ENCODE assay signal across 14 cellular contexts in the genomic region with DNA sequence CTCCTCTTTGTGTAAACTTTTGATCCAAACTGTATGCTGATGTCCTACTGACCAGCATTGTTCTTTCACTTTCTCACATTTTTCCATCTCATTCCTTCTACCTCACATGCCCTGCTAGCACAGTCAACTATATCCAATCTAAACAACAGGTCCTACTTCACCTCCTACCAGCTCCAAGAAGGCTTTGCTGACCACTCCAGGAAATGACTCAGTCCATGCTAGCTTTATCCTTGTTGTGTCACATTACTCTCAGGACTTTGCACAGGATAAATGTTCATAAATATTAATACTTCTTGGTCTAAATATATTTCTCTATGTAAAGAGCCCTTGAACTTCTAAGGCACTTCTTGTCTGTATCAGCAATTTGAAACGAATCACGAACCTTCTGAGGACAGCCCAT.
DNase-seq lines count a peak whose midpoint lies in the region; ATAC-seq and TF ChIP-seq lines count a peak whose summit lies in the region.
"Had no signal": no experiment of that assay in that cellular context is flagged by ENCODE, and none has a peak within 500 bp of the region (broad histone marks: within the 10 kb centered on the region; RNA-seq: fewer than 3 reads in every experiment).

No MANE protein-coding gene starts in this region.

- TF ChIP-seq CTCF in epithelial cell of esophagus (IDR thresholded peaks at IDR 0.05; ENCODE audit: insufficient read depth, low read depth, low read length, missing control alignments) (no peak), retinal pigment epithelial cell (conservative IDR thresholded peaks at IDR 0.05; ENCODE audit: low read depth, low read length) (no peak), A673 (conservative IDR thresholded peaks at IDR 0.05; ENCODE audit: low read depth, low read length) (no peak)

- H3K4me1 ChIP-seq in A673 (ENCODE audit: insufficient read depth, low read length, poor library complexity, severe bottlenecking), result no peaks in the 10 kb centered on the region

- ATAC-seq in GM21528 (IDR thresholded peaks at IDR 0.05; ENCODE audit: low FRiP score, unreplicated experiment), result no peak
- ATAC-seq: activated CD8-positive, alpha-beta memory T cell treated with anti-CD3 and anti-CD28 coated beads, Interleukin-2, amount 10 ng/mL, durations not matched to agents 7 days and 5 days; stimulated activated naive CD8-positive, alpha-beta T cell treated with anti-CD3 and anti-CD28 coated beads, Interleukin-15, amount 100 ng/mL, for 72 hours had no signal

- no peaks in the 10 kb centered on the region for H3K27me3 ChIP-seq in A673 (replicated peaks; ENCODE audit: insufficient read depth, low read depth, low read length, poor library complexity)

- no TSS peak for BruUV-seq in A673 (replicated peaks; lab: Mats Ljungman, UMichigan)

- intact Hi-C loops in A673 (cut with micrococcal nuclease; ENCODE audit: unreplicated experiment), result no loop called here
- intact Hi-C loops in cardiac septum (cut with DNase I), result no loop called here

- DNase-seq in GM04503 (ENCODE audit: low read depth), result peak; percentile 55
- DNase-seq in RKO (ENCODE audit: low spot score), result peak; percentile 68
- DNase-seq in epithelial cell of esophagus (ENCODE audit: low read depth), result peak; percentile 68
- peak; percentile 66 for DNase-seq in retinal pigment epithelial cell (ENCODE audit: low read depth)
- no peak for DNase-seq in A673 (ENCODE audit: low spot score)
- no peak for DNase-seq in HuH-7 (ENCODE audit: low spot score)
- no peak for DNase-seq in cardiac septum (ENCODE audit: low spot score)
- DNase-seq: activated CD8-positive, alpha-beta memory T cell treated with anti-CD3 and anti-CD28 coated beads, Interleukin-2, amount 10 ng/mL, durations not matched to agents 7 days and 5 days; Caco-2; effector memory CD4-positive, alpha-beta T cell; NCI-H510A; posterior cingulate gyrus; stimulated activated naive CD8-positive, alpha-beta T cell treated with anti-CD3 and anti-CD28 coated beads, Interleukin-15, amount 100 ng/mL, for 72 hours had no signal

- H3K9me3 ChIP-seq in A673 (ENCODE audit: low read depth, low read length, poor library complexity, severe bottlenecking), result no peaks in the 10 kb centered on the region
- H3K9me3 ChIP-seq: Caco-2 had no signal

- H3K27ac ChIP-seq in A673 (ENCODE audit: low read depth, low read length, poor library complexity, severe bottlenecking), result no peak overlapping the region

- CTCF ChIA-PET in A673 (lab: Charles Lee), result no interaction called here

- H3K4me3 ChIP-seq in epithelial cell of esophagus (ENCODE audit: low read length), result no peak overlapping the region
- H3K4me3 ChIP-seq in retinal pigment epithelial cell (ENCODE audit: low read length), result no peak overlapping the region
- H3K4me3 ChIP-seq in A673 (ENCODE audit: low read depth, low read length, poor library complexity, severe bottlenecking), result no peak overlapping the region

- H3K36me3 ChIP-seq in A673 (ENCODE audit: insufficient read depth, low read length, poor library complexity, severe bottlenecking), result no peaks in the 10 kb centered on the region

- POLR2A ChIA-PET in A673 (lab: Charles Lee; ENCODE audit: low non-redundant PET), result no interaction called here

Comparison
In these comparisons a context has a peak if more than half of its experiments do, and no peak if none do; other contexts are left out.
1. DNase-seq: peak in GM04503 (single experiment), RKO (single experiment), epithelial cell of esophagus (single experiment) and retinal pigment epithelial cell (single experiment); none in A673 (single experiment), HuH-7 (single experiment) and cardiac septum (single experiment).